ENCODE assay signal across 10 cellular contexts in genomic region chr14:68146812-68147211, GRCh38.
DNase-seq lines count a peak whose midpoint lies in the region; ATAC-seq and TF ChIP-seq lines count a peak whose summit lies in the region.
"Had no signal": no experiment of that assay in that cellular context is flagged by ENCODE, and none has a peak within 500 bp of the region (broad histone marks: within the 10 kb centered on the region; RNA-seq: fewer than 3 reads in every experiment).

No MANE protein-coding gene starts in this region.

- CTCF ChIA-PET in CD4-positive, alpha-beta memory T cell (lab: Charles Lee; ENCODE audit: partially characterized antibody) = no interaction called here

- no peaks in the 10 kb centered on the region for H3K36me3 ChIP-seq in CD4-positive, alpha-beta memory T cell (ENCODE audit: insufficient read depth, low read length)

- POLR2A ChIA-PET in CD4-positive, alpha-beta memory T cell (lab: Charles Lee; ENCODE audit: partially characterized antibody) = no interaction called here

- DNase-seq in AG09309 (ENCODE audit: low read depth) = peak; percentile 91
- DNase-seq in NCI-H226 = peak; percentile 97
- DNase-seq in epidermal melanocyte (ENCODE audit: insufficient read length, low spot score) = peak; percentile 87
- peak; percentile 96 for DNase-seq in non-pigmented ciliary epithelial cell (ENCODE audit: low read depth)
- DNase-seq in CD4-positive, alpha-beta memory T cell = no peak
- DNase-seq in NCI-H2029 (lab: John Stamatoyannopoulos, UW) = no peak
- DNase-seq in GM19240 (ENCODE audit: insufficient read length, low spot score) = no peak
- DNase-seq: naive B cell, NCI-H526 treated with DMSO at 0.1 percent for 48 hours had no signal

- H3K9me3 Mint-ChIP-seq in CD4-positive, alpha-beta memory T cell = peaks cover 0 to 34% (median 25%) of the 10 kb centered on the region in 8 donors

- no peaks in the 10 kb centered on the region for H3K27me3 ChIP-seq in CD4-positive, alpha-beta memory T cell (ENCODE audit: insufficient read depth, low read length)

- no peak for ATAC-seq in HG02870 (IDR thresholded peaks at IDR 0.05; ENCODE audit: unreplicated experiment)

- H3K9me3 ChIP-seq in CD4-positive, alpha-beta memory T cell (ENCODE audit: control insufficient read depth in 1 of 2, low read length in 2 of 2) = no peaks in the 10 kb centered on the region

- peaks cover 11 to 17% (median 16%) of the 10 kb centered on the region in 4 donors for H3K4me1 Mint-ChIP-seq in CD4-positive, alpha-beta memory T cell

- no peak overlapping the region for H3K27ac Mint-ChIP-seq in CD4-positive, alpha-beta memory T cell
- H3K27ac Mint-ChIP-seq: naive B cell had no signal

- H3K27me3 Mint-ChIP-seq in CD4-positive, alpha-beta memory T cell = no peaks in the 10 kb centered on the region
- H3K27me3 Mint-ChIP-seq: naive B cell had no signal

- H3K27ac ChIP-seq in CD4-positive, alpha-beta memory T cell (ENCODE audit: low read depth, low read length) = no peak overlapping the region

- peaks cover 21% of the 10 kb centered on the region for H3K4me1 ChIP-seq in CD4-positive, alpha-beta memory T cell (ENCODE audit: insufficient read depth, low read length)

- intact Hi-C loops in CD4-positive, alpha-beta memory T cell (cut with micrococcal nuclease) = no loop called here

- no peak overlapping the region for H3K4me3 ChIP-seq in AG09309 (ENCODE audit: control insufficient read depth, low read depth, low read length)
- no peak overlapping the region for H3K4me3 ChIP-seq in CD4-positive, alpha-beta memory T cell (ENCODE audit: low read length in 2 of 2)

- TF ChIP-seq CTCF in AG09309 (IDR thresholded peaks at IDR 0.05; ENCODE audit: control insufficient read depth, insufficient read depth, low read depth, low read length, missing control alignments) = no peak

- peak overlapping the region in 1 of 8 donors; percentile 1 for H3K4me3 Mint-ChIP-seq in CD4-positive, alpha-beta memory T cell
- H3K4me3 Mint-ChIP-seq: naive B cell had no signal

- H3K36me3 Mint-ChIP-seq in CD4-positive, alpha-beta memory T cell = peaks cover 17 to 32% of the 10 kb centered on the region in 2 donors

Comparison
In these comparisons a context has a peak if more than half of its experiments do, and no peak if none do; other contexts are left out.
1. DNase-seq: peak in AG09309 (single experiment), NCI-H226 (single experiment), epidermal melanocyte (single experiment) and non-pigmented ciliary epithelial cell (single experiment); none in CD4-positive, alpha-beta memory T cell (0 of 5), NCI-H2029 (single experiment) and GM19240 (single experiment).